1 cellular context compared by ENCODE assay signal in the genomic region with DNA sequence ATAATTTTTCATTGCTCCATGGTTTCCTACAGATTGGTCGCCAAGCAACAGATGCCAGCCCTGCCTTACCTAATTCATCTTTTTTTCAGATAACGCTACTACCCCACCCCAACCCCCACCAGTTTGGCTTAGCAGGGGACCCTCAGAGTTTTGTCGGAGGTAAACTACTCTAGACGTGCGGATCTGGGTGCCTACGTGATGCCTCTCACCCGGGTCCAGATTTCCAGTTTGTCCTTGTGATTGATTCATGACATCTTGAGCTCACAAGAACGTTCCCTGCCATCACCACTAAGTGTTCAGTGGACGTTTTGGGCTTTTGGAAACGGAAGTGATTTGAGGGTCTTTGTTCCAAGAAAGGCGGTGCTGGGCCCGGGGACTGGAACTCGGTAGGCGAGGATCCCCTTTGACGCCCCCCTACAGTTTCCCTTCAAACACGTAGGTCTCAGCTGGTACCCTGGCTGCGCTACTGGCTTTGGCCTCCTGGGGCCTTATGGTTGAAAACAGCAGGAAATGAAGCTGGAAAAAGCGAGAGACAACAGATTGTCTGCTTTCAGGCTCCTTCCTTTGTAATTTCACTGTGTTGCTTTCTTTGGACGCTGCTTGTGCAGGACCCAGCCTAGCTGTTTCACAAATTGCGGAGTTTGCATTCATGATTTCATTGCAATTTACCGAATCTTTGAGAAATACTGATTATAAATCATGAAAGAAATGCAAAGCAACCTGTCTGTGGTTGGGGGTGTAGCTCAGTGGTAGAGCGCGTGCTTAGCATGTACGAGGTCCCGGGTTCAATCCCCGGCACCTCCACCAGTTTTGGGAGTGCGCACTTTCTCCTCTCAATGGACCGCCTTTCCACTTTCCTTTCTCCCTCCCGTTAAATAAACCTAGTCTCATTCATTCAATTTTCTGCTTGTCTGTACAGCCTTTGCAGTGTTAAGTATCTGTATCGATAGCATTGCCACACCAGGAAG.
A peak's percentile ranks its signal among the peaks of the same experiment; 100 is the strongest.
TF ChIP-seq lines count a peak whose summit lies in the region.

No MANE protein-coding gene starts in this region.

TF ChIP-seq in K562, 482 proteins besides CTCF, POLR2A, EP300 and RAD21 (continued from another document):
- peak; percentile 26 for TF ChIP-seq BDP1 (IDR thresholded peaks at IDR 0.05; ENCODE audit: insufficient read depth, insufficient read length)
- TF ChIP-seq, protein P1, sequence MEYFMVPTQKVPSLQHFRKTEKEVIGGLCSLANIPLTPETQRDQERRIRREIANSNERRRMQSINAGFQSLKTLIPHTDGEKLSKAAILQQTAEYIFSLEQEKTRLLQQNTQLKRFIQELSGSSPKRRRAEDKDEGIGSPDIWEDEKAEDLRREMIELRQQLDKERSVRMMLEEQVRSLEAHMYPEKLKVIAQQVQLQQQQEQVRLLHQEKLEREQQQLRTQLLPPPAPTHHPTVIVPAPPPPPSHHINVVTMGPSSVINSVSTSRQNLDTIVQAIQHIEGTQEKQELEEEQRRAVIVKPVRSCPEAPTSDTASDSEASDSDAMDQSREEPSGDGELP (CRISPR knock-in tag; IDR thresholded peaks at IDR 0.05; ENCODE audit: borderline replicate concordance), result peak; percentile 75
- TF ChIP-seq ZNF217 (CRISPR knock-in tag; IDR thresholded peaks at IDR 0.05), result no peak
- TF ChIP-seq, protein P2, sequence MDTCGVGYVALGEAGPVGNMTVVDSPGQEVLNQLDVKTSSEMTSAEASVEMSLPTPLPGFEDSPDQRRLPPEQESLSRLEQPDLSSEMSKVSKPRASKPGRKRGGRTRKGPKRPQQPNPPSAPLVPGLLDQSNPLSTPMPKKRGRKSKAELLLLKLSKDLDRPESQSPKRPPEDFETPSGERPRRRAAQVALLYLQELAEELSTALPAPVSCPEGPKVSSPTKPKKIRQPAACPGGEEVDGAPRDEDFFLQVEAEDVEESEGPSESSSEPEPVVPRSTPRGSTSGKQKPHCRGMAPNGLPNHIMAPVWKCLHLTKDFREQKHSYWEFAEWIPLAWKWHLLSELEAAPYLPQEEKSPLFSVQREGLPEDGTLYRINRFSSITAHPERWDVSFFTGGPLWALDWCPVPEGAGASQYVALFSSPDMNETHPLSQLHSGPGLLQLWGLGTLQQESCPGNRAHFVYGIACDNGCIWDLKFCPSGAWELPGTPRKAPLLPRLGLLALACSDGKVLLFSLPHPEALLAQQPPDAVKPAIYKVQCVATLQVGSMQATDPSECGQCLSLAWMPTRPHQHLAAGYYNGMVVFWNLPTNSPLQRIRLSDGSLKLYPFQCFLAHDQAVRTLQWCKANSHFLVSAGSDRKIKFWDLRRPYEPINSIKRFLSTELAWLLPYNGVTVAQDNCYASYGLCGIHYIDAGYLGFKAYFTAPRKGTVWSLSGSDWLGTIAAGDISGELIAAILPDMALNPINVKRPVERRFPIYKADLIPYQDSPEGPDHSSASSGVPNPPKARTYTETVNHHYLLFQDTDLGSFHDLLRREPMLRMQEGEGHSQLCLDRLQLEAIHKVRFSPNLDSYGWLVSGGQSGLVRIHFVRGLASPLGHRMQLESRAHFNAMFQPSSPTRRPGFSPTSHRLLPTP (IDR thresholded peaks at IDR 0.05; ENCODE audit: borderline replicate concordance, extremely low read depth, insufficient read length), result peak; percentile 79
- peak; percentile 33 for TF ChIP-seq POLR2B (IDR thresholded peaks at IDR 0.05; ENCODE audit: low read depth, partially characterized antibody)
- 0 out of 2 replicates have a peak, but pooled peaks have one; percentile 7 for TF ChIP-seq BCOR (IDR thresholded peaks at IDR 0.05)
- peak; percentile 37 for TF ChIP-seq SUPT5H (IDR thresholded peaks at IDR 0.05)
- TF ChIP-seq, protein P3, sequence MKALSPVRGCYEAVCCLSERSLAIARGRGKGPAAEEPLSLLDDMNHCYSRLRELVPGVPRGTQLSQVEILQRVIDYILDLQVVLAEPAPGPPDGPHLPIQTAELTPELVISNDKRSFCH (CRISPR knock-in tag; IDR thresholded peaks at IDR 0.05), result no peak
- TF ChIP-seq, protein P3 (tag; IDR thresholded peaks at IDR 0.05), result 0 out of 2 replicates have a peak, but pooled peaks have one; percentile 59
- peak; percentile 78 for TF ChIP-seq KDM5B (IDR thresholded peaks at IDR 0.05; ENCODE audit: insufficient replicate concordance, low read depth, low read length)
- TF ChIP-seq PHB (CRISPR knock-in tag; IDR thresholded peaks at IDR 0.05), result no peak
- TF ChIP-seq TBP (optimal IDR thresholded peaks at IDR 0.05; ENCODE audit: low read depth, low read length), result peak; percentile 99
- no peak for TF ChIP-seq MAZ (CRISPR knock-in tag; conservative IDR thresholded peaks at IDR 0.05 in 1 of 2, IDR thresholded peaks at IDR 0.05 in 1 of 2)
- 0 out of 2 replicates have a peak, but pooled peaks have one; percentile 36 for TF ChIP-seq ZBTB1 (CRISPR knock-in tag; IDR thresholded peaks at IDR 0.05; ENCODE audit: borderline replicate concordance, low read depth)
- peak; percentile 69; the same call in 1 of the 2 replicates for TF ChIP-seq CEBPG (CRISPR knock-in tag; IDR thresholded peaks at IDR 0.05)
- TF ChIP-seq CEBPG (tag; conservative IDR thresholded peaks at IDR 0.05 in 1 of 2, IDR thresholded peaks at IDR 0.05 in 1 of 2), result no peak
- TF ChIP-seq RFX1 (IDR thresholded peaks at IDR 0.05), result peak; percentile 22; the same call in 1 of the 2 replicates
- TF ChIP-seq TEAD4 (IDR thresholded peaks at IDR 0.05; ENCODE audit: low read length), result peak; percentile 42; the same call in 1 of the 2 replicates
- TF ChIP-seq TEAD4 (CRISPR knock-in tag; IDR thresholded peaks at IDR 0.05; ENCODE audit: borderline replicate concordance), result no peak
- TF ChIP-seq, protein P4, sequence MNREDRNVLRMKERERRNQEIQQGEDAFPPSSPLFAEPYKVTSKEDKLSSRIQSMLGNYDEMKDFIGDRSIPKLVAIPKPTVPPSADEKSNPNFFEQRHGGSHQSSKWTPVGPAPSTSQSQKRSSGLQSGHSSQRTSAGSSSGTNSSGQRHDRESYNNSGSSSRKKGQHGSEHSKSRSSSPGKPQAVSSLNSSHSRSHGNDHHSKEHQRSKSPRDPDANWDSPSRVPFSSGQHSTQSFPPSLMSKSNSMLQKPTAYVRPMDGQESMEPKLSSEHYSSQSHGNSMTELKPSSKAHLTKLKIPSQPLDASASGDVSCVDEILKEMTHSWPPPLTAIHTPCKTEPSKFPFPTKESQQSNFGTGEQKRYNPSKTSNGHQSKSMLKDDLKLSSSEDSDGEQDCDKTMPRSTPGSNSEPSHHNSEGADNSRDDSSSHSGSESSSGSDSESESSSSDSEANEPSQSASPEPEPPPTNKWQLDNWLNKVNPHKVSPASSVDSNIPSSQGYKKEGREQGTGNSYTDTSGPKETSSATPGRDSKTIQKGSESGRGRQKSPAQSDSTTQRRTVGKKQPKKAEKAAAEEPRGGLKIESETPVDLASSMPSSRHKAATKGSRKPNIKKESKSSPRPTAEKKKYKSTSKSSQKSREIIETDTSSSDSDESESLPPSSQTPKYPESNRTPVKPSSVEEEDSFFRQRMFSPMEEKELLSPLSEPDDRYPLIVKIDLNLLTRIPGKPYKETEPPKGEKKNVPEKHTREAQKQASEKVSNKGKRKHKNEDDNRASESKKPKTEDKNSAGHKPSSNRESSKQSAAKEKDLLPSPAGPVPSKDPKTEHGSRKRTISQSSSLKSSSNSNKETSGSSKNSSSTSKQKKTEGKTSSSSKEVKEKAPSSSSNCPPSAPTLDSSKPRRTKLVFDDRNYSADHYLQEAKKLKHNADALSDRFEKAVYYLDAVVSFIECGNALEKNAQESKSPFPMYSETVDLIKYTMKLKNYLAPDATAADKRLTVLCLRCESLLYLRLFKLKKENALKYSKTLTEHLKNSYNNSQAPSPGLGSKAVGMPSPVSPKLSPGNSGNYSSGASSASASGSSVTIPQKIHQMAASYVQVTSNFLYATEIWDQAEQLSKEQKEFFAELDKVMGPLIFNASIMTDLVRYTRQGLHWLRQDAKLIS (CRISPR knock-in tag; IDR thresholded peaks at IDR 0.05), result no peak
- TF ChIP-seq POLR2AphosphoS2 (IDR thresholded peaks at IDR 0.05; ENCODE audit: low read length), result no peak
- TF ChIP-seq, protein P5, sequence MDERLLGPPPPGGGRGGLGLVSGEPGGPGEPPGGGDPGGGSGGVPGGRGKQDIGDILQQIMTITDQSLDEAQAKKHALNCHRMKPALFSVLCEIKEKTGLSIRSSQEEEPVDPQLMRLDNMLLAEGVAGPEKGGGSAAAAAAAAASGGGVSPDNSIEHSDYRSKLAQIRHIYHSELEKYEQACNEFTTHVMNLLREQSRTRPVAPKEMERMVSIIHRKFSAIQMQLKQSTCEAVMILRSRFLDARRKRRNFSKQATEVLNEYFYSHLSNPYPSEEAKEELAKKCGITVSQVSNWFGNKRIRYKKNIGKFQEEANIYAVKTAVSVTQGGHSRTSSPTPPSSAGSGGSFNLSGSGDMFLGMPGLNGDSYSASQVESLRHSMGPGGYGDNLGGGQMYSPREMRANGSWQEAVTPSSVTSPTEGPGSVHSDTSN (CRISPR knock-in tag; IDR thresholded peaks at IDR 0.05; ENCODE audit: low read depth), result no peak
- TF ChIP-seq, protein P5 (tag; conservative IDR thresholded peaks at IDR 0.05; ENCODE audit: low read depth), result 0 out of 2 replicates have a peak, but pooled peaks have one; percentile 20
- TF ChIP-seq YY1 (IDR thresholded peaks at IDR 0.05; ENCODE audit: borderline replicate concordance in 1 of 3, control insufficient read depth in 1 of 3, extremely low read depth in 1 of 3, insufficient read depth in 3 of 3, insufficient read length in 1 of 3, insufficient replicate concordance in 2 of 3, low read depth in 1 of 3, low read length in 2 of 3), result peak in 1 of 3 experiments; percentile 18
- TF ChIP-seq, protein P6, sequence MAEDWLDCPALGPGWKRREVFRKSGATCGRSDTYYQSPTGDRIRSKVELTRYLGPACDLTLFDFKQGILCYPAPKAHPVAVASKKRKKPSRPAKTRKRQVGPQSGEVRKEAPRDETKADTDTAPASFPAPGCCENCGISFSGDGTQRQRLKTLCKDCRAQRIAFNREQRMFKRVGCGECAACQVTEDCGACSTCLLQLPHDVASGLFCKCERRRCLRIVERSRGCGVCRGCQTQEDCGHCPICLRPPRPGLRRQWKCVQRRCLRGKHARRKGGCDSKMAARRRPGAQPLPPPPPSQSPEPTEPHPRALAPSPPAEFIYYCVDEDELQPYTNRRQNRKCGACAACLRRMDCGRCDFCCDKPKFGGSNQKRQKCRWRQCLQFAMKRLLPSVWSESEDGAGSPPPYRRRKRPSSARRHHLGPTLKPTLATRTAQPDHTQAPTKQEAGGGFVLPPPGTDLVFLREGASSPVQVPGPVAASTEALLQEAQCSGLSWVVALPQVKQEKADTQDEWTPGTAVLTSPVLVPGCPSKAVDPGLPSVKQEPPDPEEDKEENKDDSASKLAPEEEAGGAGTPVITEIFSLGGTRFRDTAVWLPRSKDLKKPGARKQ (CRISPR knock-in tag; IDR thresholded peaks at IDR 0.05), result 0 out of 2 replicates have a peak, but pooled peaks have one; percentile 12
- TF ChIP-seq, protein P7, sequence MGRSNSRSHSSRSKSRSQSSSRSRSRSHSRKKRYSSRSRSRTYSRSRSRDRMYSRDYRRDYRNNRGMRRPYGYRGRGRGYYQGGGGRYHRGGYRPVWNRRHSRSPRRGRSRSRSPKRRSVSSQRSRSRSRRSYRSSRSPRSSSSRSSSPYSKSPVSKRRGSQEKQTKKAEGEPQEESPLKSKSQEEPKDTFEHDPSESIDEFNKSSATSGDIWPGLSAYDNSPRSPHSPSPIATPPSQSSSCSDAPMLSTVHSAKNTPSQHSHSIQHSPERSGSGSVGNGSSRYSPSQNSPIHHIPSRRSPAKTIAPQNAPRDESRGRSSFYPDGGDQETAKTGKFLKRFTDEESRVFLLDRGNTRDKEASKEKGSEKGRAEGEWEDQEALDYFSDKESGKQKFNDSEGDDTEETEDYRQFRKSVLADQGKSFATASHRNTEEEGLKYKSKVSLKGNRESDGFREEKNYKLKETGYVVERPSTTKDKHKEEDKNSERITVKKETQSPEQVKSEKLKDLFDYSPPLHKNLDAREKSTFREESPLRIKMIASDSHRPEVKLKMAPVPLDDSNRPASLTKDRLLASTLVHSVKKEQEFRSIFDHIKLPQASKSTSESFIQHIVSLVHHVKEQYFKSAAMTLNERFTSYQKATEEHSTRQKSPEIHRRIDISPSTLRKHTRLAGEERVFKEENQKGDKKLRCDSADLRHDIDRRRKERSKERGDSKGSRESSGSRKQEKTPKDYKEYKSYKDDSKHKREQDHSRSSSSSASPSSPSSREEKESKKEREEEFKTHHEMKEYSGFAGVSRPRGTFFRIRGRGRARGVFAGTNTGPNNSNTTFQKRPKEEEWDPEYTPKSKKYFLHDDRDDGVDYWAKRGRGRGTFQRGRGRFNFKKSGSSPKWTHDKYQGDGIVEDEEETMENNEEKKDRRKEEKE (IDR thresholded peaks at IDR 0.05; ENCODE audit: borderline replicate concordance in 1 of 2, control insufficient read depth in 1 of 2, low read depth in 2 of 2, low read length in 1 of 2), result no peak
